ENCODE assay signal across 14 cellular contexts in the genomic region with DNA sequence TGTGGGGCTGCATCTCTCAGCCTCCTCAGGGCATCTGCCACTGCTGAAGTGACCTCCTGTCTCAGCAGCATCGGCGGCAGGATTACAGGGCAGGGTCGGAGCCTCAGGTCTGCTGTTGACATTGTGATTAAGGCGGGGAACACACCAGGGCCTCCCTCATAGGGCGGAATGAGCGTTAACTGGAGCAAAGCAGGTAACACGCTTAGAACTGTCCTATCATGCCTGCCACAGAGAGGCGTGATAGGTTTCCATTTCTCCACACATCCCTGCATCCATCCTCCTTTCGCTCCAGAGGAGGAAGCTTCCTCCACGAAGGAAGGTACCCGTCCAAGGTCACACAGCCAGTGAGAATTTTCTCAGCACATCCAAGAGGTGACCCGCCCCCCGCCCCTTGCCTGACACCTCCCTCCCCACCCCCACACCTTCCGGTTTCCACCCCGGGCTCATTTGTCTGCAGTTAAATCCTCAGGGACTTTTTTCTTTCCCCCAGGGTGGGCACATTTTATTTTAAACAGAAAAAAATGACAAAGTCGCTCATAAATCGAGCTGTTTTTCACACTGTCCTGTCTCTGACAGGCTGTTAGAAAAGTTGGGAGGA.
DNase-seq lines count a peak whose midpoint lies in the region; ATAC-seq and TF ChIP-seq lines count a peak whose summit lies in the region.
"Had no signal": no experiment of that assay in that cellular context is flagged by ENCODE, and none has a peak within 500 bp of the region (broad histone marks: within the 10 kb centered on the region; RNA-seq: fewer than 3 reads in every experiment).

No MANE protein-coding gene starts in this region.

- peak overlapping the region; percentile 36 for H3K4me2 ChIP-seq in Karpas-422 (ENCODE audit: low read depth, low read length, poor library complexity, severe bottlenecking)
- H3K4me2 ChIP-seq in neural progenitor cell, result peak overlapping the region; percentile 59

- H4K20me1 ChIP-seq in Karpas-422 (ENCODE audit: insufficient read depth, low read depth, low read length) (no peaks in the 10 kb centered on the region), neural progenitor cell (ENCODE audit: low read depth) (no peaks in the 10 kb centered on the region)

- 13 to 20% (median 16%) methylated on average over 10 to 17 of the region's 17 CpGs for WGBS in adrenal gland, 4 donors

- POLR2A ChIA-PET in RWPE1 (lab: Yijun Ruan, JAX; ENCODE audit: low non-redundant PET), result no interaction called here

- H3F3A ChIP-seq in neural progenitor cell (ENCODE audit: low read depth), result no peaks in the 10 kb centered on the region

- H3K9me3 Mint-ChIP-seq in neural progenitor cell, result no peaks in the 10 kb centered on the region

- CTCF ChIA-PET in RWPE1 (lab: Yijun Ruan, JAX), result interaction anchor here (0.5 to 0.7 kb wide), 3 partner anchors 17 to 200 kb away, joined by 3 read pairs; no protein-coding TSS in a partner anchor

- peak overlapping the region; percentile 62 for H3K4me3 Mint-ChIP-seq in neural progenitor cell
- H3K4me3 Mint-ChIP-seq: CD4-positive, alpha-beta memory T cell had no signal

- no peak for TF ChIP-seq POLR2A in adrenal gland (IDR thresholded peaks at IDR 0.05)

- H3K36me3 Mint-ChIP-seq in neural progenitor cell, result no peaks in the 10 kb centered on the region
- H3K36me3 Mint-ChIP-seq: CD4-positive, alpha-beta memory T cell had no signal

- H3K27me3 ChIP-seq in Karpas-422 (ENCODE audit: low read length) (no peaks in the 10 kb centered on the region), neural progenitor cell (no peaks in the 10 kb centered on the region), adrenal gland (peaks cover 21% of the 10 kb centered on the region)

- H3K27me3 Mint-ChIP-seq in neural progenitor cell (ENCODE audit: insufficient read depth, low read depth), result peaks cover 20% of the 10 kb centered on the region

- H3K4me1 Mint-ChIP-seq in neural progenitor cell, result peaks cover 58% of the 10 kb centered on the region

- H3K27ac Mint-ChIP-seq in neural progenitor cell, result peak overlapping the region; percentile 22
- H3K27ac Mint-ChIP-seq: CD4-positive, alpha-beta memory T cell had no signal

- H3K4me1 ChIP-seq in ES-I3 (ENCODE audit: insufficient read depth, low read length) (peaks cover 42% of the 10 kb centered on the region), Karpas-422 (ENCODE audit: low read length) (peaks cover 10% of the 10 kb centered on the region), neural progenitor cell (peaks cover 28% of the 10 kb centered on the region), adrenal gland (replicated peaks in 1 of 2) (no peaks in the 10 kb centered on the region)

- H3K4me3 ChIP-seq in Karpas-422 (ENCODE audit: low read length) (no peak overlapping the region), neural progenitor cell (peak overlapping the region; percentile 25), adrenal gland (no peak overlapping the region)

- H3K79me2 ChIP-seq in Karpas-422 (ENCODE audit: low read length), result no peaks in the 10 kb centered on the region
- no peaks in the 10 kb centered on the region for H3K79me2 ChIP-seq in neural progenitor cell (ENCODE audit: low read depth)

- no peaks in the 10 kb centered on the region for H3K9me3 ChIP-seq in ES-I3 (ENCODE audit: control insufficient read depth, insufficient read depth, low read length)
- no peaks in the 10 kb centered on the region for H3K9me3 ChIP-seq in Karpas-422 (ENCODE audit: low read length)
- no peaks in the 10 kb centered on the region for H3K9me3 ChIP-seq in neural progenitor cell (ENCODE audit: low read depth)
- H3K9me3 ChIP-seq in adrenal gland (replicated peaks in 1 of 3), result no peaks in the 10 kb centered on the region

- in situ Hi-C loops in G401 (cut with HindIII; ENCODE audit: low sequenced_read_pairs), result no loop called here

- H3K27ac ChIP-seq in Karpas-422 (ENCODE audit: low read length), result no peak overlapping the region
- no peak overlapping the region for H3K27ac ChIP-seq in neural progenitor cell
- H3K27ac ChIP-seq in adrenal gland, result no peak overlapping the region
- no peak overlapping the region for H3K27ac ChIP-seq in RWPE1

- TF ChIP-seq CTCF in neural progenitor cell (IDR thresholded peaks at IDR 0.05) (no peak), adrenal gland (IDR thresholded peaks at IDR 0.05) (no peak), RWPE1 (conservative IDR thresholded peaks at IDR 0.05; ENCODE audit: low read depth) (no peak)

- no peak overlapping the region for H2AFZ ChIP-seq in Karpas-422 (ENCODE audit: low read length)
- no peak overlapping the region for H2AFZ ChIP-seq in neural progenitor cell (replicated peaks)

- no peak for DNase-seq in Karpas-422
- no peak for DNase-seq in neural progenitor cell (ENCODE audit: low spot score)
- no peak for DNase-seq in adrenal gland
- DNase-seq in G401 (ENCODE audit: low spot score), result no peak
- no peak for DNase-seq in RWPE1 (ENCODE audit: low spot score)
- DNase-seq: CD4-positive, alpha-beta memory T cell; NCI-H146; NCI-H226; NK-92 treated with Interleukin-12 subunit alpha and Interleukin-12 subunit beta, amount 100 ng/mL, for 24 hours; SHP77 had no signal

- no peaks in the 10 kb centered on the region for H3K9me2 ChIP-seq in Karpas-422 (replicated peaks; ENCODE audit: insufficient read depth, low read length)

- H3K36me3 ChIP-seq in ES-I3 (ENCODE audit: insufficient read depth, low read length) (no peaks in the 10 kb centered on the region), Karpas-422 (ENCODE audit: insufficient read depth, low read length) (no peaks in the 10 kb centered on the region), neural progenitor cell (no peaks in the 10 kb centered on the region), adrenal gland (replicated peaks in 1 of 2) (no peaks in the 10 kb centered on the region)

- intact Hi-C loops in adrenal gland (cut with DNase I), result no loop called here

- ATAC-seq in esophagus mucosa (peak; percentile 50), GM18519 (IDR thresholded peaks at IDR 0.05; ENCODE audit: low FRiP score, unreplicated experiment) (no peak)
- ATAC-seq: Panc1 had no signal

- H3K9ac ChIP-seq in ES-I3 (ENCODE audit: low read depth, low read length) (peak overlapping the region; percentile 26; the same call in 1 of the 2 replicates), Karpas-422 (ENCODE audit: low read length) (no peak overlapping the region), neural progenitor cell (no peak overlapping the region)
